In genomic region chr16:19066988-19067348, GRCh38 we compare ENCODE assay signal across 8 cellular contexts. TPM values are rescaled to one million over a fixed set of nuclear protein-coding genes. Genes with fewer than 3 reads are reported as not detected.
DNase-seq lines count a peak whose midpoint lies in the region; ATAC-seq and TF ChIP-seq lines count a peak whose summit lies in the region.

No MANE protein-coding gene starts in this region.

- no peaks in the 10 kb centered on the region for H3K9me3 Mint-ChIP-seq in HFFc6
- no peaks in the 10 kb centered on the region for H3K9me3 Mint-ChIP-seq in activated CD8-positive, alpha-beta T cell treated with anti-CD3 and anti-CD28 coated beads, Interleukin-2, amount 10 ng/mL, durations not matched to agents 7 days and 5 days (ENCODE audit: insufficient read depth)
- no peaks in the 10 kb centered on the region for H3K9me3 Mint-ChIP-seq in stimulated activated effector memory CD8-positive, alpha-beta T cell treated with anti-CD3 and anti-CD28 coated beads, Interleukin-12 subunit alpha, Interleukin-12 subunit beta, amount 100 ng/mL, for 72 hours

- no peaks in the 10 kb centered on the region for H3K27me3 ChIP-seq in iPS-20b (ENCODE audit: insufficient read depth, low read length)

- H3K27ac Mint-ChIP-seq in HFFc6: peak overlapping the region; percentile 96
- H3K27ac Mint-ChIP-seq in activated CD8-positive, alpha-beta T cell treated with anti-CD3 and anti-CD28 coated beads, Interleukin-2, amount 10 ng/mL, durations not matched to agents 7 days and 5 days: peak overlapping the region; percentile 97
- H3K27ac Mint-ChIP-seq in stimulated activated effector memory CD8-positive, alpha-beta T cell treated with anti-CD3 and anti-CD28 coated beads, Interleukin-12 subunit alpha, Interleukin-12 subunit beta, amount 100 ng/mL, for 72 hours: peak overlapping the region; percentile 98

- CTCF ChIA-PET in activated CD8-positive, alpha-beta T cell treated with anti-CD3 and anti-CD28 coated beads, Interleukin-2, amount 10 ng/mL, durations not matched to agents 7 days and 5 days (lab: Charles Lee): interaction anchor here (1.0 kb wide), 3 partner anchors 19 to 488 kb away, joined by 3 to 7 read pairs (median 5); partner anchors contain the start of genes CCP110 and VPS35L

- H3K27me3 Mint-ChIP-seq in HFFc6 (ENCODE audit: insufficient read depth): peaks cover 3% of the 10 kb centered on the region
- no peaks in the 10 kb centered on the region for H3K27me3 Mint-ChIP-seq in activated CD8-positive, alpha-beta T cell treated with anti-CD3 and anti-CD28 coated beads, Interleukin-2, amount 10 ng/mL, durations not matched to agents 7 days and 5 days (ENCODE audit: low read depth)

- H3K27ac ChIP-seq in iPS-20b (ENCODE audit: low read length): no peak overlapping the region

- H3K4me3 ChIP-seq in iPS-20b (ENCODE audit: low read length): peak overlapping the region; percentile 97; the same call in 1 of the 2 replicates

- H3K36me3 ChIP-seq in iPS-20b (ENCODE audit: insufficient read depth, low read depth, low read length): no peaks in the 10 kb centered on the region

- no peak for TF ChIP-seq CTCF in HFFc6 (IDR thresholded peaks at IDR 0.05)

- POLR2A ChIA-PET in activated CD8-positive, alpha-beta T cell treated with anti-CD3 and anti-CD28 coated beads, Interleukin-2, amount 10 ng/mL, durations not matched to agents 7 days and 5 days (lab: Charles Lee): interaction anchor here (0.7 to 1.2 kb wide), 6 partner anchors 9 to 1675 kb away, joined by 3 to 4 read pairs (median 4); partner anchors contain the start of genes ARL6IP1, CCP110, RPS15A and THUMPD1

- no peak for ATAC-seq in activated CD8-positive, alpha-beta T cell treated with anti-CD3 and anti-CD28 coated beads, Interleukin-2, amount 10 ng/mL, durations not matched to agents 7 days and 5 days
- no peak for ATAC-seq in stimulated activated effector memory CD8-positive, alpha-beta T cell treated with anti-CD3 and anti-CD28 coated beads, Interleukin-12 subunit alpha, Interleukin-12 subunit beta, amount 100 ng/mL, for 72 hours
- ATAC-seq in HG02678 (IDR thresholded peaks at IDR 0.05; ENCODE audit: unreplicated experiment): no peak
- ATAC-seq in GM19351 (IDR thresholded peaks at IDR 0.05; ENCODE audit: unreplicated experiment): no peak

- H3K36me3 Mint-ChIP-seq in HFFc6 (ENCODE audit: low read depth): no peaks in the 10 kb centered on the region
- no peaks in the 10 kb centered on the region for H3K36me3 Mint-ChIP-seq in activated CD8-positive, alpha-beta T cell treated with anti-CD3 and anti-CD28 coated beads, Interleukin-2, amount 10 ng/mL, durations not matched to agents 7 days and 5 days (ENCODE audit: low read depth)
- peaks cover 11% of the 10 kb centered on the region for H3K36me3 Mint-ChIP-seq in stimulated activated effector memory CD8-positive, alpha-beta T cell treated with anti-CD3 and anti-CD28 coated beads, Interleukin-12 subunit alpha, Interleukin-12 subunit beta, amount 100 ng/mL, for 72 hours

- peak overlapping the region; percentile 95 for H3K4me3 Mint-ChIP-seq in HFFc6
- peak overlapping the region; percentile 89 for H3K4me3 Mint-ChIP-seq in activated CD8-positive, alpha-beta T cell treated with anti-CD3 and anti-CD28 coated beads, Interleukin-2, amount 10 ng/mL, durations not matched to agents 7 days and 5 days
- peak overlapping the region; percentile 83 for H3K4me3 Mint-ChIP-seq in stimulated activated effector memory CD8-positive, alpha-beta T cell treated with anti-CD3 and anti-CD28 coated beads, Interleukin-12 subunit alpha, Interleukin-12 subunit beta, amount 100 ng/mL, for 72 hours

- intact Hi-C loops in posterior cingulate gyrus (cut with DNase I): loop anchor here (5.0 kb wide), 1 partner anchor 265 kb away; the partner anchor contains the start of gene ARL6IP1

- DNase-seq in HFFc6 (no peak), posterior cingulate gyrus (no peak), foreskin melanocyte (no peak)
- no peak for DNase-seq in activated CD8-positive, alpha-beta T cell treated with anti-CD3 and anti-CD28 coated beads, Interleukin-2, amount 10 ng/mL, durations not matched to agents 7 days and 5 days
- DNase-seq in stimulated activated effector memory CD8-positive, alpha-beta T cell treated with anti-CD3 and anti-CD28 coated beads, Interleukin-12 subunit alpha, Interleukin-12 subunit beta, amount 100 ng/mL, for 72 hours (ENCODE audit: low spot score in 2 of 2): no peak

- peaks cover 10% of the 10 kb centered on the region for H3K4me1 Mint-ChIP-seq in HFFc6 (ENCODE audit: low read depth)
- peaks cover 21% of the 10 kb centered on the region for H3K4me1 Mint-ChIP-seq in activated CD8-positive, alpha-beta T cell treated with anti-CD3 and anti-CD28 coated beads, Interleukin-2, amount 10 ng/mL, durations not matched to agents 7 days and 5 days (ENCODE audit: low read depth)
- peaks cover 6% of the 10 kb centered on the region for H3K4me1 Mint-ChIP-seq in stimulated activated effector memory CD8-positive, alpha-beta T cell treated with anti-CD3 and anti-CD28 coated beads, Interleukin-12 subunit alpha, Interleukin-12 subunit beta, amount 100 ng/mL, for 72 hours

- peak overlapping the region; percentile 100; the same call in 1 of the 2 replicates for H3K9ac ChIP-seq in iPS-20b (ENCODE audit: low read depth, low read length)

- H3K4me1 ChIP-seq in iPS-20b (ENCODE audit: insufficient read depth, low read length): no peaks in the 10 kb centered on the region

- H3K9me3 ChIP-seq in iPS-20b (ENCODE audit: insufficient read depth, low read depth, low read length): no peaks in the 10 kb centered on the region

RNA-seq across cellular contexts. Expression of gene COQ7, which starts 0.4 kb away (rescaled TPM):
- total RNA-seq in HFFc6 (2021; fragmentation: NEBNext Ultra II Directional; extraction: Animal tissue kit (Norgen Biotek cat#: 25700)): 10 to 100 TPM; 15.1 to 19.1 (median 16.8) TPM
- 10 to 100 TPM; 16.3 to 16.8 TPM for total RNA-seq in activated CD8-positive, alpha-beta T cell treated with anti-CD3 and anti-CD28 coated beads, Interleukin-2, amount 10 ng/mL, durations not matched to agents 7 days and 5 days

RNA-seq across cellular contexts. Expression of gene ITPRIPL2, which starts 46.8 kb away (rescaled TPM):
- 10 to 100 TPM; 36.3 to 56.9 (median 43.1) TPM for total RNA-seq in HFFc6 (2021; fragmentation: NEBNext Ultra II Directional; extraction: Animal tissue kit (Norgen Biotek cat#: 25700))
- total RNA-seq in activated CD8-positive, alpha-beta T cell treated with anti-CD3 and anti-CD28 coated beads, Interleukin-2, amount 10 ng/mL, durations not matched to agents 7 days and 5 days: 1 to 10 TPM; 2.3 TPM

Comparison
In these comparisons a context has a peak if more than half of its experiments do, and no peak if none do; other contexts are left out.
1. RNA of gene ITPRIPL2, which starts 46.8 kb away (total RNA-seq): 36.3 to 56.9 TPM in HFFc6; 2.3 TPM in activated CD8-positive, alpha-beta T cell treated with anti-CD3 and anti-CD28 coated beads, Interleukin-2, amount 10 ng/mL, durations not matched to agents 7 days and 5 days; every median in the first group is over 10 times any median in the second.
2. Peak in every context shown above with its lines, with median percentiles within 50 percentile points of each other: H3K27ac Mint-ChIP-seq and H3K4me3 Mint-ChIP-seq.